8 cellular contexts compared by ENCODE assay signal in genomic region chr10:90858489-90858968, GRCh38. TPM values are rescaled to one million over a fixed set of nuclear protein-coding genes. Genes with fewer than 3 reads are reported as not detected.
DNase-seq lines count a peak whose midpoint lies in the region; ATAC-seq and TF ChIP-seq lines count a peak whose summit lies in the region.

No MANE protein-coding gene starts in this region.

- peaks cover 24% of the 10 kb centered on the region for H3K27me3 ChIP-seq in H7 (ENCODE audit: control insufficient read depth, insufficient read depth, low read length)
- peaks cover 7% of the 10 kb centered on the region for H3K27me3 ChIP-seq in WERI-Rb-1 (ENCODE audit: insufficient read depth, low read depth, severe bottlenecking)
- peaks cover 0 to 61% (median 46%) of the 10 kb centered on the region in 7 donors for H3K27me3 ChIP-seq in heart right ventricle
- H3K27me3 ChIP-seq in gastrocnemius medialis: peaks cover 27 to 39% (median 35%) of the 10 kb centered on the region in 3 donors

- H3K9me3 ChIP-seq in WERI-Rb-1 (ENCODE audit: severe bottlenecking): peaks cover 2% of the 10 kb centered on the region
- H3K9me3 ChIP-seq in heart right ventricle: no peaks in the 10 kb centered on the region
- no peaks in the 10 kb centered on the region for H3K9me3 ChIP-seq in gastrocnemius medialis

- H3K27ac ChIP-seq in WERI-Rb-1 (no peak overlapping the region), heart right ventricle (peak overlapping the region in 4 of 10 donors; percentile 31 to 74 (median 48)), gastrocnemius medialis (peak overlapping the region in 2 of 4 donors; percentile 43 to 53)

- intact Hi-C loops in heart right ventricle (cut with DNase I) (loop anchor here in 2 of 10 donors (5.0 kb wide), 2 partner anchors 106 to 1066 kb away; no protein-coding TSS in a partner anchor), gastrocnemius medialis (cut with DNase I; ENCODE audit: low total_unique reads) (no loop called here)

- TF ChIP-seq CTCF in WERI-Rb-1 (IDR thresholded peaks at IDR 0.05; ENCODE audit: low read depth, low read length) (no peak), heart right ventricle (IDR thresholded peaks at IDR 0.05) (no peak), gastrocnemius medialis (IDR thresholded peaks at IDR 0.05 in 4 of 5, conservative IDR thresholded peaks at IDR 0.05 in 1 of 5) (no peak)

- WGBS in heart right ventricle, 2 donors: 43 to 50% methylated on average over 9 of the region's 9 CpGs

- H3K4me1 ChIP-seq in heart right ventricle (peaks cover 0 to 27% (median 7%) of the 10 kb centered on the region in 9 donors), gastrocnemius medialis (peaks cover 0 to 5% of the 10 kb centered on the region in 2 donors)

- ATAC-seq in heart right ventricle (peak in 2 of 8 donors; percentile 6 to 26), gastrocnemius medialis (no peak), HG03342 (IDR thresholded peaks at IDR 0.05; ENCODE audit: unreplicated experiment) (no peak)

- H3K4me3 ChIP-seq in H7 (ENCODE audit: insufficient read depth, low read depth, low read length): peak overlapping the region; percentile 80
- peak overlapping the region; percentile 68 for H3K4me3 ChIP-seq in WERI-Rb-1 (ENCODE audit: low read depth, low read length)
- peak overlapping the region in 8 of 10 donors; percentile 35 to 67 (median 58) for H3K4me3 ChIP-seq in heart right ventricle
- H3K4me3 ChIP-seq in gastrocnemius medialis: peak overlapping the region; percentile 62 to 82 (median 68)

- H3K36me3 ChIP-seq in H7 (replicated peaks; ENCODE audit: control insufficient read depth, insufficient read depth, low read length): no peaks in the 10 kb centered on the region
- no peaks in the 10 kb centered on the region for H3K36me3 ChIP-seq in WERI-Rb-1
- no peaks in the 10 kb centered on the region for H3K36me3 ChIP-seq in heart right ventricle
- H3K36me3 ChIP-seq in gastrocnemius medialis: no peaks in the 10 kb centered on the region

- no peak for TF ChIP-seq POLR2A in gastrocnemius medialis (IDR thresholded peaks at IDR 0.05)

- DNase-seq in H7 (peak; percentile 27), WERI-Rb-1 (no peak), heart right ventricle (no peak), gastrocnemius medialis (no peak), foreskin melanocyte (no peak), DMS79 (lab: John Stamatoyannopoulos, UW) (no peak)
- DNase-seq in stimulated activated CD4-positive, alpha-beta T cell treated with anti-CD3 and anti-CD28 coated beads, Interleukin-15, amount 100 ng/mL, for 24 hours: no peak

- in situ Hi-C loops in gastrocnemius medialis (cut with MboI; ENCODE audit: low sequenced_read_pairs in 4 of 4): loop anchor here in 1 of 4 donors (25.0 kb wide), 1 partner anchor 1071 kb away; no protein-coding TSS in a partner anchor

RNA-seq across cellular contexts. Expression of gene HTR7, which starts 0.7 kb away (rescaled TPM):
- total RNA-seq in H7 (2014; rRNA removed; shearing (Covaris generic)): 34.3 and 48.6 TPM in 2 replicates
- under 1 TPM in 8 of 10 donors, not detected in 2; 0.09 to 0.28 (median 0.16) TPM for total RNA-seq in heart right ventricle
- under 1 TPM in 1 of 2 donors, not detected in 1; 0.12 TPM for polyA plus RNA-seq in heart right ventricle
- 1 to 10 TPM in 1 of 4 donors, under 1 TPM in 2, not detected in 1; 0.61 to 1.2 (median 0.85) TPM for total RNA-seq in gastrocnemius medialis

RNA-seq across cellular contexts. Expression of gene RPP30, which starts 13.2 kb away (rescaled TPM):
- total RNA-seq in H7 (2014; rRNA removed; shearing (Covaris generic)): 95.8 and 101 TPM in 2 replicates
- total RNA-seq in heart right ventricle: 10 to 100 TPM; 27.9 to 40.4 (median 33.3) TPM
- polyA plus RNA-seq in heart right ventricle: 10 to 100 TPM; 33.4 to 41.8 TPM
- total RNA-seq in gastrocnemius medialis: 10 to 100 TPM; 20.4 to 44.9 (median 31.3) TPM

Comparison
In these comparisons a context has a peak if more than half of its experiments do, and no peak if none do; other contexts are left out.
1. RNA of gene HTR7, which starts 0.7 kb away (total RNA-seq): 34.3 to 48.6 TPM in H7; 0.61 to 1.2 TPM in gastrocnemius medialis and 0.09 to 0.28 TPM in heart right ventricle; every median in the first group is over 10 times any median in the second.
2. Peak in every context shown above with its lines, with median percentiles within 50 percentile points of each other: H3K4me3 ChIP-seq.